ENCODE assay signal across 23 cellular contexts in genomic region chr4:67638157-67638556, GRCh38.
A peak's percentile ranks its signal among the peaks of the same experiment; 100 is the strongest.
DNase-seq lines count a peak whose midpoint lies in the region; ATAC-seq and TF ChIP-seq lines count a peak whose summit lies in the region.
"Had no signal": no experiment of that assay in that cellular context is flagged by ENCODE, and none has a peak within 500 bp of the region (broad histone marks: within the 10 kb centered on the region; RNA-seq: fewer than 3 reads in every experiment).

No MANE protein-coding gene starts in this region.

- peaks cover 27% of the 10 kb centered on the region for H3K36me3 Mint-ChIP-seq in endothelial cell (ENCODE audit: low read depth, unreplicated experiment)
- peaks cover 84% of the 10 kb centered on the region for H3K36me3 Mint-ChIP-seq in activated T-helper 17 cell treated with anti-CD3 and anti-CD28 coated beads, Interleukin-2, amount 50 U/mL, for 72 hours (ENCODE audit: low read depth)

- H3K9me3 Mint-ChIP-seq in endothelial cell (ENCODE audit: unreplicated experiment): peaks cover 10% of the 10 kb centered on the region
- no peaks in the 10 kb centered on the region for H3K9me3 Mint-ChIP-seq in activated T-helper 17 cell treated with anti-CD3 and anti-CD28 coated beads, Interleukin-2, amount 50 U/mL, for 72 hours
- H3K9me3 Mint-ChIP-seq: CD8-positive, alpha-beta memory T cell; stimulated activated naive CD8-positive, alpha-beta T cell treated with anti-CD3 and anti-CD28 coated beads, Interleukin-15, amount 100 ng/mL, for 72 hours had no signal

- peaks cover 5% of the 10 kb centered on the region for H3K27me3 Mint-ChIP-seq in endothelial cell (ENCODE audit: unreplicated experiment)
- no peaks in the 10 kb centered on the region for H3K27me3 Mint-ChIP-seq in activated T-helper 17 cell treated with anti-CD3 and anti-CD28 coated beads, Interleukin-2, amount 50 U/mL, for 72 hours
- H3K27me3 Mint-ChIP-seq: CD8-positive, alpha-beta memory T cell; naive thymus-derived CD4-positive, alpha-beta T cell; stimulated activated naive CD8-positive, alpha-beta T cell treated with anti-CD3 and anti-CD28 coated beads, Interleukin-15, amount 100 ng/mL, for 72 hours had no signal

- intact Hi-C loops in sciatic nerve (cut with DNase I): no loop called here

- DNase-seq in CD1c-positive myeloid dendritic cell (ENCODE audit: extremely low spot score) (peak; percentile 27), GM20000 (ENCODE audit: low spot score) (peak; percentile 14), NOMO-1 (lab: John Stamatoyannopoulos, UW; ENCODE audit: unreplicated experiment in 2 of 2) (peak; percentile 57 to 69), endothelial cell (ENCODE audit: low spot score) (no peak), sciatic nerve (ENCODE audit: low spot score) (no peak), DMS153 treated with DMSO at 0.1 percent for 48 hours (lab: John Stamatoyannopoulos, UW; ENCODE audit: unreplicated experiment) (no peak)
- DNase-seq: activated CD4-positive, alpha-beta T cell treated with anti-CD3 and anti-CD28 coated beads for 48 hours; activated CD8-positive, alpha-beta memory T cell treated with anti-CD3 and anti-CD28 coated beads, Interleukin-2, amount 50 U/mL, for 48 hours; activated gamma-delta T cell; amygdala; CD8-positive, alpha-beta memory T cell; DMS79; mesendoderm; MM.1S; naive thymus-derived CD4-positive, alpha-beta T cell; NCI-H1694 treated with DMSO at 0.1 percent for 48 hours; NCI-H526; stimulated activated CD4-positive, alpha-beta T cell treated with anti-CD3 and anti-CD28 coated beads, Interleukin-4, amount 100 ng/mL, for 4 hours; stimulated activated naive CD8-positive, alpha-beta T cell treated with anti-CD3 and anti-CD28 coated beads, Interleukin-15, amount 100 ng/mL, for 72 hours; SW 1271 had no signal

- H3K27ac Mint-ChIP-seq in endothelial cell (ENCODE audit: unreplicated experiment): no peak overlapping the region
- no peak overlapping the region for H3K27ac Mint-ChIP-seq in activated T-helper 17 cell treated with anti-CD3 and anti-CD28 coated beads, Interleukin-2, amount 50 U/mL, for 72 hours
- H3K27ac Mint-ChIP-seq: GM23338 had no signal

- ATAC-seq in GM21515 (IDR thresholded peaks at IDR 0.05; ENCODE audit: unreplicated experiment) (no peak), sciatic nerve (no peak)
- no peak for ATAC-seq in activated T-helper 17 cell treated with anti-CD3 and anti-CD28 coated beads, Interleukin-2, amount 50 U/mL, for 72 hours (replicated peaks)
- ATAC-seq: GM23338; naive thymus-derived CD4-positive, alpha-beta T cell; stimulated activated naive CD8-positive, alpha-beta T cell treated with anti-CD3 and anti-CD28 coated beads, Interleukin-15, amount 100 ng/mL, for 72 hours had no signal

- TF ChIP-seq CTCF in GM20000 (IDR thresholded peaks at IDR 0.05; ENCODE audit: extremely low read depth, missing control alignments): no peak
- TF ChIP-seq CTCF in endothelial cell (IDR thresholded peaks at IDR 0.05; ENCODE audit: unreplicated experiment): no peak

- H3K4me1 Mint-ChIP-seq in endothelial cell (ENCODE audit: unreplicated experiment): no peaks in the 10 kb centered on the region
- H3K4me1 Mint-ChIP-seq in activated T-helper 17 cell treated with anti-CD3 and anti-CD28 coated beads, Interleukin-2, amount 50 U/mL, for 72 hours: no peaks in the 10 kb centered on the region
- H3K4me1 Mint-ChIP-seq: GM23338; stimulated activated naive CD8-positive, alpha-beta T cell treated with anti-CD3 and anti-CD28 coated beads, Interleukin-15, amount 100 ng/mL, for 72 hours had no signal

- peak overlapping the region; percentile 79 for H3K4me3 Mint-ChIP-seq in endothelial cell (ENCODE audit: unreplicated experiment)
- H3K4me3 Mint-ChIP-seq in activated T-helper 17 cell treated with anti-CD3 and anti-CD28 coated beads, Interleukin-2, amount 50 U/mL, for 72 hours: no peak overlapping the region
- H3K4me3 Mint-ChIP-seq: CD8-positive, alpha-beta memory T cell; GM23338; naive thymus-derived CD4-positive, alpha-beta T cell; stimulated activated naive CD8-positive, alpha-beta T cell treated with anti-CD3 and anti-CD28 coated beads, Interleukin-15, amount 100 ng/mL, for 72 hours had no signal

Comparison
In these comparisons a context has a peak if more than half of its experiments do, and no peak if none do; other contexts are left out.
1. DNase-seq: peak in CD1c-positive myeloid dendritic cell (single experiment), GM20000 (single experiment) and NOMO-1 (2 of 2); none in endothelial cell (single experiment), sciatic nerve (single experiment) and DMS153 treated with DMSO at 0.1 percent for 48 hours (single experiment).